In the genomic region with DNA sequence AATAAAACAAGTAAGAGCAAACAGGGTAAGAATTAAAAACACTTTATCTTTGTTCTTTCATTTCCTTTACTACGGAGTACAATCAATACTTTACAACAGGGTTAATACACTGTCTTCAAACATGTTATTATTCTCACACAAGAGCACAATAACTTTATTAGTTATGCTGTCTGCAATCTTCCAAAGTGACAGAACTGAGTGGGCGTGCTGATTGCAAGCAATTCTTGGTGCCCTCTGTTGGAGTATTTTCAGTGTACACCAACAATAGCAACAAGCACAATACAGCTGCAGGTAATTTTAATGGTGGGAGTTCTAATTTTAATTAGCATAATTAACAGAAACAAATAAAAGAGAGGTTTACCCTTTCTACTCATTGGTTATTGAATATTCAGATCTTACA, we compare ENCODE assay signal across 15 cellular contexts. TPM values are rescaled to one million over a fixed set of nuclear protein-coding genes. Genes with fewer than 3 reads are reported as not detected.
DNase-seq lines count a peak whose midpoint lies in the region; ATAC-seq and TF ChIP-seq lines count a peak whose summit lies in the region.
"Had no signal": no experiment of that assay in that cellular context is flagged by ENCODE, and none has a peak within 500 bp of the region (broad histone marks: within the 10 kb centered on the region; RNA-seq: fewer than 3 reads in every experiment).

No MANE protein-coding gene starts in this region.

- no peak overlapping the region for H3K27ac Mint-ChIP-seq in CD8-positive, alpha-beta memory T cell

- CTCF ChIA-PET in CD8-positive, alpha-beta memory T cell (lab: Charles Lee), result no interaction called here

- peaks cover 9 to 28% of the 10 kb centered on the region in 2 donors for H3K27me3 Mint-ChIP-seq in CD8-positive, alpha-beta memory T cell

- peak; percentile 26 for TF ChIP-seq CTCF in astrocyte of the spinal cord (IDR thresholded peaks at IDR 0.05; ENCODE audit: low read depth, low read length)

- no peaks in the 10 kb centered on the region for H3K4me1 Mint-ChIP-seq in CD8-positive, alpha-beta memory T cell
- H3K4me1 Mint-ChIP-seq: central memory CD8-positive, alpha-beta T cell had no signal

- no peak overlapping the region for H3K4me3 ChIP-seq in astrocyte of the spinal cord (ENCODE audit: low read depth, low read length)
- H3K4me3 ChIP-seq in CD8-positive, alpha-beta memory T cell (ENCODE audit: low read length), result no peak overlapping the region
- H3K4me3 ChIP-seq: spleen had no signal

- DNase-seq in NCI-H748 (lab: John Stamatoyannopoulos, UW; ENCODE audit: unreplicated experiment) (peak; percentile 13), NCI-H748 treated with DMSO at 0.1 percent for 48 hours (lab: John Stamatoyannopoulos, UW) (no peak), astrocyte of the spinal cord (ENCODE audit: low read depth, low spot score) (peak; percentile 14), left ventricle myocardium superior (no peak), superior temporal gyrus (ENCODE audit: extremely low spot score) (peak; percentile 64)
- no peak for DNase-seq in CD8-positive, alpha-beta memory T cell
- DNase-seq: activated T-cell treated with anti-CD3 and anti-CD28 coated beads, Interleukin-2, amount 50 U/mL, for 4 hours; glutamatergic neuron; NCI-H2029; spleen; stimulated activated CD8-positive, alpha-beta memory T cell treated with anti-CD3 and anti-CD28 coated beads, Interleukin-4, amount 100 ng/mL, for 48 hours; WERI-Rb-1 had no signal

- ATAC-seq in left ventricle myocardium superior (peak; percentile 69), GM18517 (IDR thresholded peaks at IDR 0.05; ENCODE audit: unreplicated experiment) (no peak), HG03045 (IDR thresholded peaks at IDR 0.05; ENCODE audit: unreplicated experiment) (no peak)
- ATAC-seq: activated T-cell treated with anti-CD3 and anti-CD28 coated beads, Interleukin-2, amount 50 U/mL, for 4 hours had no signal

- in situ Hi-C loops in astrocyte of the spinal cord (cut with HindIII; ENCODE audit: low sequenced_read_pairs), result no loop called here

- H3K36me3 Mint-ChIP-seq in CD8-positive, alpha-beta memory T cell, result peaks cover 0 to 1% (median 0%) of the 10 kb centered on the region in 3 donors

- intact Hi-C loops in left ventricle myocardium superior (cut with micrococcal nuclease), result no loop called here

- H3K9me3 Mint-ChIP-seq in CD8-positive, alpha-beta memory T cell, result no peaks in the 10 kb centered on the region
- H3K9me3 Mint-ChIP-seq: activated T-cell treated with anti-CD3 and anti-CD28 coated beads, Interleukin-2, amount 50 U/mL, for 4 hours; central memory CD8-positive, alpha-beta T cell had no signal

- H3K9me3 ChIP-seq in CD8-positive, alpha-beta memory T cell (ENCODE audit: low read length), result no peaks in the 10 kb centered on the region
- H3K9me3 ChIP-seq: spleen had no signal

- POLR2A ChIA-PET in CD8-positive, alpha-beta memory T cell (lab: Charles Lee), result no interaction called here

- no peaks in the 10 kb centered on the region for H3K4me1 ChIP-seq in CD8-positive, alpha-beta memory T cell (ENCODE audit: insufficient read depth, low read length)
- H3K4me1 ChIP-seq: spleen had no signal

- no peak overlapping the region for H3K27ac ChIP-seq in CD8-positive, alpha-beta memory T cell (ENCODE audit: low read depth, low read length)
- H3K27ac ChIP-seq: spleen, WERI-Rb-1 had no signal

- H3K36me3 ChIP-seq in CD8-positive, alpha-beta memory T cell (ENCODE audit: insufficient read depth, low read length), result no peaks in the 10 kb centered on the region
- H3K36me3 ChIP-seq: spleen, WERI-Rb-1 had no signal

- no peaks in the 10 kb centered on the region for H3K27me3 ChIP-seq in CD8-positive, alpha-beta memory T cell (ENCODE audit: insufficient read depth, low read length, poor library complexity, severe bottlenecking)
- H3K27me3 ChIP-seq: spleen had no signal

- H3K4me3 Mint-ChIP-seq in CD8-positive, alpha-beta memory T cell, result no peak overlapping the region
- H3K4me3 Mint-ChIP-seq: activated T-cell treated with anti-CD3 and anti-CD28 coated beads, Interleukin-2, amount 50 U/mL, for 4 hours; central memory CD8-positive, alpha-beta T cell had no signal

RNA-seq across cellular contexts. Expression of a gene that starts 33.9 kb away (rescaled TPM):
- total RNA-seq in left ventricle myocardium superior, result 43.0 TPM
- 10 to 100 TPM; 21.3 to 23.0 TPM for total RNA-seq in CD8-positive, alpha-beta memory T cell
- 0.74 TPM for polyA plus RNA-seq in CD8-positive, alpha-beta memory T cell

Comparison
In these comparisons a context has a peak if more than half of its experiments do, and no peak if none do; other contexts are left out.
1. DNase-seq: peak in NCI-H748 (single experiment), astrocyte of the spinal cord (single experiment) and superior temporal gyrus (single experiment); none in NCI-H748 treated with DMSO at 0.1 percent for 48 hours (single experiment), left ventricle myocardium superior (single experiment) and CD8-positive, alpha-beta memory T cell (0 of 5).